8 cellular contexts compared by ENCODE assay signal in the genomic region with DNA sequence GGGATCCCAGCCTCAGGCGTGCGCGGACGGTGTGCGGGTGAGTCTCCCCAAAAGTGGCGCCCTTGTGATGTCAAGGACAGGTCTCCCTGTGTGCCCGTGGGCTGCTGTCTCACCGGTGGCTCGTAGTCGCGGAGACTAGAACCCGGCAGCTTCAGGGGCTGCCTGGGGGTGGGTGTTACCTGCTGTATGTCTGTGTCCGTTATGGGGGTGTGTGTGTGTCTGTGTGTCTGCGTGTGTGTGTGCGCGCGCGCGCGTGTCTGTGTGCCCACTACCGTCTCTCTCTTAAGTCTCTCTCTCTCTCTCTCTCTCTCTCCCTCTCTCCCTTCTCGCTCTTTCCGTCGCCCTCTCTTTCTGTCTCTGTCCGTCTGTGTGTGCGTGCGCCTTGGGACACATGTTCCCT.
DNase-seq lines count a peak whose midpoint lies in the region; ATAC-seq and TF ChIP-seq lines count a peak whose summit lies in the region.
"Not testable (repeated sequence)": the region's sequence is repeated elsewhere in the genome, so short reads cannot be mapped to it uniquely, and the experiment has no call there.

No MANE protein-coding gene starts in this region.

- not testable (repeated sequence) for H3K9me3 Mint-ChIP-seq in activated CD4-positive, alpha-beta memory T cell treated with anti-CD3 and anti-CD28 coated beads for 36 hours; naive thymus-derived CD8-positive, alpha-beta T cell; stimulated activated memory B cell treated with anti-CD40 and anti-IgM and Interleukin-4, amounts not matched to agents 10 μg/mL and 1 μg/mL and 100 μg/mL, for 72 hours

- H3K36me3 Mint-ChIP-seq in activated CD4-positive, alpha-beta memory T cell treated with anti-CD3 and anti-CD28 coated beads for 36 hours; naive thymus-derived CD8-positive, alpha-beta T cell; stimulated activated memory B cell treated with anti-CD40 and anti-IgM and Interleukin-4, amounts not matched to agents 10 μg/mL and 1 μg/mL and 100 μg/mL, for 72 hours: not testable (repeated sequence)

- H3K9ac ChIP-seq in NT2/D1 (ENCODE audit: insufficient read length, low read depth) = peak overlapping the region; percentile 72

- H3K27me3 Mint-ChIP-seq in activated CD4-positive, alpha-beta memory T cell treated with anti-CD3 and anti-CD28 coated beads for 36 hours; naive thymus-derived CD8-positive, alpha-beta T cell; stimulated activated memory B cell treated with anti-CD40 and anti-IgM and Interleukin-4, amounts not matched to agents 10 μg/mL and 1 μg/mL and 100 μg/mL, for 72 hours: not testable (repeated sequence)

- H3K4me3 Mint-ChIP-seq in activated CD4-positive, alpha-beta memory T cell treated with anti-CD3 and anti-CD28 coated beads for 36 hours = peak overlapping the region; percentile 97
- H3K4me3 Mint-ChIP-seq in naive thymus-derived CD8-positive, alpha-beta T cell = peak overlapping the region; percentile 93 to 99 (median 98)
- H3K4me3 Mint-ChIP-seq in stimulated activated memory B cell treated with anti-CD40 and anti-IgM and Interleukin-4, amounts not matched to agents 10 μg/mL and 1 μg/mL and 100 μg/mL, for 72 hours = peak overlapping the region; percentile 94

- H3K4me1 Mint-ChIP-seq in activated CD4-positive, alpha-beta memory T cell treated with anti-CD3 and anti-CD28 coated beads for 36 hours (ENCODE audit: low read depth); naive thymus-derived CD8-positive, alpha-beta T cell: not testable (repeated sequence)
- peaks cover 12% of the 10 kb centered on the region for H3K4me1 Mint-ChIP-seq in stimulated activated memory B cell treated with anti-CD40 and anti-IgM and Interleukin-4, amounts not matched to agents 10 μg/mL and 1 μg/mL and 100 μg/mL, for 72 hours

- not testable (repeated sequence) for TF ChIP-seq CTCF in choroid plexus epithelial cell (conservative IDR thresholded peaks at IDR 0.05; ENCODE audit: low read depth, low read length); right atrium auricular region (IDR thresholded peaks at IDR 0.05)

- POLR2A ChIA-PET in activated CD4-positive, alpha-beta memory T cell treated with anti-CD3 and anti-CD28 coated beads for 36 hours (lab: Charles Lee); naive thymus-derived CD8-positive, alpha-beta T cell (lab: Charles Lee): not testable (repeated sequence)

- intact Hi-C loops in activated CD4-positive, alpha-beta memory T cell treated with anti-CD3 and anti-CD28 coated beads for 36 hours (cut with micrococcal nuclease) = not testable (repeated sequence)

- CTCF ChIA-PET in activated CD4-positive, alpha-beta memory T cell treated with anti-CD3 and anti-CD28 coated beads for 36 hours (lab: Charles Lee) = not testable (repeated sequence)

- peak overlapping the region; percentile 54 for H3K4me3 ChIP-seq in NT2/D1 (ENCODE audit: insufficient read length, low read depth)
- H3K4me3 ChIP-seq in choroid plexus epithelial cell (ENCODE audit: low read depth, low read length) = peak overlapping the region; percentile 68
- peak overlapping the region; percentile 59 to 67 for H3K4me3 ChIP-seq in right atrium auricular region

- H3K4me1 ChIP-seq in NT2/D1 (ENCODE audit: insufficient read depth, insufficient read length); right atrium auricular region: not testable (repeated sequence)

- peak; percentile 64 for ATAC-seq in HG02759 (IDR thresholded peaks at IDR 0.05; ENCODE audit: unreplicated experiment)
- ATAC-seq in naive thymus-derived CD8-positive, alpha-beta T cell = peak; percentile 74
- peak; percentile 64 for ATAC-seq in stimulated activated memory B cell treated with anti-CD40 and anti-IgM and Interleukin-4, amounts not matched to agents 10 μg/mL and 1 μg/mL and 100 μg/mL, for 72 hours

- H3K9me3 ChIP-seq in NT2/D1 (ENCODE audit: insufficient read depth, low read length); right atrium auricular region: not testable (repeated sequence)

- peak overlapping the region; percentile 88 for H3K27ac Mint-ChIP-seq in activated CD4-positive, alpha-beta memory T cell treated with anti-CD3 and anti-CD28 coated beads for 36 hours
- peak overlapping the region; percentile 93 to 98 (median 95) for H3K27ac Mint-ChIP-seq in naive thymus-derived CD8-positive, alpha-beta T cell
- H3K27ac Mint-ChIP-seq in stimulated activated memory B cell treated with anti-CD40 and anti-IgM and Interleukin-4, amounts not matched to agents 10 μg/mL and 1 μg/mL and 100 μg/mL, for 72 hours = peak overlapping the region; percentile 90

- not testable (repeated sequence) for H3K36me3 ChIP-seq in NT2/D1 (ENCODE audit: insufficient read depth, insufficient read length, low read length); right atrium auricular region

- peak overlapping the region; percentile 82 to 86 for H3K27ac ChIP-seq in right atrium auricular region

- peak; percentile 37 for DNase-seq in COLO668 (lab: John Stamatoyannopoulos, UW; ENCODE audit: unreplicated experiment)
- DNase-seq in NT2/D1 (ENCODE audit: low read depth, low spot score); right atrium auricular region (ENCODE audit: low spot score): not testable (repeated sequence)
- DNase-seq in activated CD4-positive, alpha-beta memory T cell treated with anti-CD3 and anti-CD28 coated beads for 36 hours = peak; percentile 52
- peak; percentile 42 for DNase-seq in choroid plexus epithelial cell (ENCODE audit: low read depth)
- DNase-seq in naive thymus-derived CD8-positive, alpha-beta T cell = peak in 5 of 10 donors; percentile 13 to 72 (median 47)

- H3K27me3 ChIP-seq in NT2/D1 (ENCODE audit: insufficient read depth, insufficient read length); right atrium auricular region: not testable (repeated sequence)
